8 cellular contexts compared by ENCODE assay signal in genomic region chr10:133309111-133309719, GRCh38. TPM values are rescaled to one million over a fixed set of nuclear protein-coding genes. Genes with fewer than 3 reads are reported as not detected.
DNase-seq lines count a peak whose midpoint lies in the region; TF ChIP-seq lines count a peak whose summit lies in the region.

No MANE protein-coding gene starts in this region.

- no peak overlapping the region for H2BK120ac ChIP-seq in H9 (ENCODE audit: low read depth, low read length, poor library complexity, severe bottlenecking)

- H3F3A ChIP-seq in Loucy (ENCODE audit: low read depth) (no peaks in the 10 kb centered on the region; the same call in 1 of the 2 replicates), SK-N-SH (replicated peaks; ENCODE audit: insufficient read depth) (peaks cover 13% of the 10 kb centered on the region)

- H2BK15ac ChIP-seq in H9 (ENCODE audit: low read depth, low read length) = no peak overlapping the region

- H4K5ac ChIP-seq in H9 (ENCODE audit: insufficient read length, low read depth, low read length) = no peak overlapping the region

- no peak overlapping the region for H2BK20ac ChIP-seq in H9 (ENCODE audit: low read depth, low read length, poor library complexity, severe bottlenecking)

- no peaks in the 10 kb centered on the region for H3K9me3 ChIP-seq in H9 (ENCODE audit: control insufficient read depth, low read depth, low read length)
- H3K9me3 ChIP-seq in Loucy (ENCODE audit: insufficient read depth, low read depth, low read length) = no peaks in the 10 kb centered on the region
- H3K9me3 ChIP-seq in SK-N-SH = no peaks in the 10 kb centered on the region
- peaks cover 2% of the 10 kb centered on the region for H3K9me3 ChIP-seq in thymus (ENCODE audit: control insufficient read depth)

- peak overlapping the region; percentile 79 to 93 for H3K4me3 Mint-ChIP-seq in H9
- H3K4me3 Mint-ChIP-seq in activated naive CD8-positive, alpha-beta T cell treated with anti-CD3 and anti-CD28 coated beads for 36 hours = peak overlapping the region; percentile 77
- peak overlapping the region; percentile 73 for H3K4me3 Mint-ChIP-seq in glutamatergic neuron (ENCODE audit: unreplicated experiment)
- peak overlapping the region; percentile 68 for H3K4me3 Mint-ChIP-seq in osteocyte (ENCODE audit: unreplicated experiment)

- no peaks in the 10 kb centered on the region; a peak in 3 of 5 replicates for H3K9me3 Mint-ChIP-seq in H9
- no peaks in the 10 kb centered on the region for H3K9me3 Mint-ChIP-seq in activated naive CD8-positive, alpha-beta T cell treated with anti-CD3 and anti-CD28 coated beads for 36 hours
- H3K9me3 Mint-ChIP-seq in glutamatergic neuron (ENCODE audit: unreplicated experiment) = peaks cover 9% of the 10 kb centered on the region
- no peaks in the 10 kb centered on the region for H3K9me3 Mint-ChIP-seq in osteocyte (ENCODE audit: unreplicated experiment)

- peaks cover 4 to 34% (median 19%) of the 10 kb centered on the region in 3 experiments for H3K36me3 Mint-ChIP-seq in H9 (ENCODE audit: insufficient read depth in 1 of 3, low read depth in 3 of 3)
- peaks cover 5% of the 10 kb centered on the region for H3K36me3 Mint-ChIP-seq in activated naive CD8-positive, alpha-beta T cell treated with anti-CD3 and anti-CD28 coated beads for 36 hours
- no peaks in the 10 kb centered on the region for H3K36me3 Mint-ChIP-seq in glutamatergic neuron (ENCODE audit: unreplicated experiment)
- H3K36me3 Mint-ChIP-seq in osteocyte (ENCODE audit: unreplicated experiment) = peaks cover 13% of the 10 kb centered on the region

- H3K79me2 ChIP-seq in H9 (ENCODE audit: insufficient read depth, low read length) (peaks cover 7% of the 10 kb centered on the region; the same call in 1 of the 2 replicates), Loucy (ENCODE audit: insufficient read depth, low read length) (peaks cover 41% of the 10 kb centered on the region), SK-N-SH (ENCODE audit: insufficient read depth) (peaks cover 47% of the 10 kb centered on the region)

- H4K20me1 ChIP-seq in H9 (ENCODE audit: control insufficient read depth, insufficient read depth, insufficient read length) (no peaks in the 10 kb centered on the region), Loucy (ENCODE audit: insufficient read depth, low read length, poor library complexity, severe bottlenecking) (peaks cover 11% of the 10 kb centered on the region), SK-N-SH (ENCODE audit: insufficient read depth) (peaks cover 43% of the 10 kb centered on the region)

- peak; percentile 89 for DNase-seq in ELF-1 (ENCODE audit: low read depth, low spot score)
- DNase-seq in H9 = peak; percentile 94
- peak; percentile 99 for DNase-seq in SK-N-SH
- DNase-seq in activated naive CD8-positive, alpha-beta T cell treated with anti-CD3 and anti-CD28 coated beads for 36 hours = peak; percentile 89
- peak; percentile 96 for DNase-seq in glutamatergic neuron
- peak; percentile 97 for DNase-seq in osteocyte (ENCODE audit: extremely low spot score, unreplicated experiment)

- H2BK5ac ChIP-seq in H9 (ENCODE audit: insufficient read length, low read length) = no peak overlapping the region

- TF ChIP-seq CTCF in H9 (conservative IDR thresholded peaks at IDR 0.05) (no peak), Loucy (conservative IDR thresholded peaks at IDR 0.05; ENCODE audit: low read length) (no peak), SK-N-SH (IDR thresholded peaks at IDR 0.05) (no peak), glutamatergic neuron (IDR thresholded peaks at IDR 0.05; ENCODE audit: partially characterized antibody, unreplicated experiment) (no peak), osteocyte (IDR thresholded peaks at IDR 0.05) (no peak)

- H3K27ac ChIP-seq in H9 (ENCODE audit: insufficient read length, low read depth, low read length) (no peak overlapping the region), SK-N-SH (ENCODE audit: low read depth in 2 of 2, low read length in 1 of 2) (peak overlapping the region; percentile 93 to 97), thymus (ENCODE audit: low read depth) (peak overlapping the region; percentile 96)

- H3K36me3 ChIP-seq in Loucy (ENCODE audit: insufficient read depth, low read length) (no peaks in the 10 kb centered on the region), SK-N-SH (replicated peaks in 1 of 2; ENCODE audit: control insufficient read depth in 1 of 2, insufficient read depth in 2 of 2, low read length in 1 of 2) (peaks cover 10 to 26% of the 10 kb centered on the region in 2 experiments), thymus (ENCODE audit: control insufficient read depth, insufficient read depth) (peaks cover 35% of the 10 kb centered on the region)

- no peak for TF ChIP-seq RAD21 in SK-N-SH (IDR thresholded peaks at IDR 0.05; ENCODE audit: low read length)

- H4K91ac ChIP-seq in H9 (ENCODE audit: insufficient read length, low read depth, low read length) = no peak overlapping the region

- CTCF ChIA-PET in SK-N-SH (lab: Yijun Ruan, JAX) = interaction anchor here (4.3 kb wide), 1 partner anchor 20 kb away, joined by 24 read pairs; no protein-coding TSS in a partner anchor

- H3K4me1 Mint-ChIP-seq in H9 (peaks cover 11 to 14% of the 10 kb centered on the region in 2 experiments), glutamatergic neuron (ENCODE audit: low read depth, unreplicated experiment) (peaks cover 16% of the 10 kb centered on the region), osteocyte (ENCODE audit: unreplicated experiment) (peaks cover 17% of the 10 kb centered on the region)
- H3K4me1 Mint-ChIP-seq in activated naive CD8-positive, alpha-beta T cell treated with anti-CD3 and anti-CD28 coated beads for 36 hours = peaks cover 27% of the 10 kb centered on the region

- H3K56ac ChIP-seq in H9 (ENCODE audit: insufficient read length, low read depth, low read length) = no peak overlapping the region

- H3K4me2 ChIP-seq in H9 (ENCODE audit: insufficient read depth, insufficient read length, low read length) = peak overlapping the region; percentile 91
- peak overlapping the region; percentile 91 for H3K4me2 ChIP-seq in Loucy (ENCODE audit: low read depth, low read length, poor library complexity, severe bottlenecking)
- peak overlapping the region; percentile 96 for H3K4me2 ChIP-seq in SK-N-SH

- H3K9ac ChIP-seq in H9 (ENCODE audit: extremely low read depth, insufficient read length, low read length) (no peak overlapping the region), Loucy (ENCODE audit: low read depth, low read length, poor library complexity, severe bottlenecking) (peak overlapping the region; percentile 82), SK-N-SH (peak overlapping the region; percentile 94)

- no peaks in the 10 kb centered on the region for H3K4me1 ChIP-seq in H9 (ENCODE audit: insufficient read depth, low read length)
- H3K4me1 ChIP-seq in Loucy (ENCODE audit: insufficient read depth, low read length, poor library complexity, severe bottlenecking) = peaks cover 17% of the 10 kb centered on the region
- H3K4me1 ChIP-seq in SK-N-SH (ENCODE audit: control insufficient read depth in 1 of 2, insufficient read depth in 2 of 2, low read depth in 1 of 2, low read length in 1 of 2) = peaks cover 8 to 19% of the 10 kb centered on the region in 2 experiments; a peak in 2 of 4 replicates
- H3K4me1 ChIP-seq in thymus (ENCODE audit: control insufficient read depth, insufficient read depth, low read length) = peaks cover 11% of the 10 kb centered on the region

- no peaks in the 10 kb centered on the region; the same call in 1 of the 2 replicates for H3K27me3 Mint-ChIP-seq in H9 (ENCODE audit: low read depth)
- no peaks in the 10 kb centered on the region for H3K27me3 Mint-ChIP-seq in activated naive CD8-positive, alpha-beta T cell treated with anti-CD3 and anti-CD28 coated beads for 36 hours
- peaks cover 13% of the 10 kb centered on the region for H3K27me3 Mint-ChIP-seq in glutamatergic neuron (ENCODE audit: unreplicated experiment)
- no peaks in the 10 kb centered on the region for H3K27me3 Mint-ChIP-seq in osteocyte (ENCODE audit: unreplicated experiment)

- H3K79me1 ChIP-seq in H9 (ENCODE audit: insufficient read depth, low read depth, low read length, poor library complexity, severe bottlenecking) = peaks cover 8% of the 10 kb centered on the region

- H3K27ac Mint-ChIP-seq in H9 (peak overlapping the region in 1 of 3 experiments; percentile 67; a peak in 1 of 7 replicates), glutamatergic neuron (ENCODE audit: unreplicated experiment) (peak overlapping the region; percentile 43), osteocyte (ENCODE audit: unreplicated experiment) (no peak overlapping the region)
- peak overlapping the region; percentile 80 for H3K27ac Mint-ChIP-seq in activated naive CD8-positive, alpha-beta T cell treated with anti-CD3 and anti-CD28 coated beads for 36 hours

- no peak overlapping the region for H2BK12ac ChIP-seq in H9 (ENCODE audit: insufficient read length, low read depth, low read length)

- H3K23me2 ChIP-seq in H9 (ENCODE audit: insufficient read length, low read depth, low read length, poor library complexity, severe bottlenecking) = peaks cover 9% of the 10 kb centered on the region

- peak overlapping the region; percentile 96 for H3K4me3 ChIP-seq in Loucy (ENCODE audit: low read length, poor library complexity, severe bottlenecking)
- H3K4me3 ChIP-seq in SK-N-SH (ENCODE audit: low read depth in 2 of 2, low read length in 1 of 2) = peak overlapping the region; percentile 97 to 98
- H3K4me3 ChIP-seq in thymus (ENCODE audit: low read length) = peak overlapping the region; percentile 95

- peak overlapping the region; percentile 76 for H3K18ac ChIP-seq in H9 (ENCODE audit: insufficient read length, low read depth, low read length)

- H3K23ac ChIP-seq in H9 (ENCODE audit: insufficient read length, low read depth, low read length) = no peak overlapping the region

- H3K27me3 ChIP-seq in H9 (ENCODE audit: insufficient read depth, low read length) (no peaks in the 10 kb centered on the region), Loucy (ENCODE audit: insufficient read depth, low read length, poor library complexity, severe bottlenecking) (no peaks in the 10 kb centered on the region), SK-N-SH (ENCODE audit: insufficient read depth) (no peaks in the 10 kb centered on the region), thymus (ENCODE audit: control insufficient read depth, insufficient read depth) (no peaks in the 10 kb centered on the region)

- H3K14ac ChIP-seq in H9 (ENCODE audit: insufficient read depth, low read length) = peak overlapping the region; percentile 89; the same call in 1 of the 2 replicates

- no peak for TF ChIP-seq EP300 in SK-N-SH (IDR thresholded peaks at IDR 0.05; ENCODE audit: borderline replicate concordance in 1 of 2, low read depth in 1 of 2, low read length in 1 of 2)

- no peak overlapping the region for H4K8ac ChIP-seq in H9 (replicated peaks; ENCODE audit: insufficient read length, low read depth, low read length)

- no peak overlapping the region for H3K4ac ChIP-seq in H9 (ENCODE audit: low read depth, low read length)

- POLR2A ChIA-PET in SK-N-SH (lab: Yijun Ruan, JAX) = no interaction called here

- H3K9me2 ChIP-seq in Loucy (replicated peaks; ENCODE audit: low read depth, low read length) = no peaks in the 10 kb centered on the region
- H3K9me2 ChIP-seq in SK-N-SH = no peaks in the 10 kb centered on the region

- no peak overlapping the region for H3T11ph ChIP-seq in H9 (ENCODE audit: low read length)

- no peak overlapping the region for H2AK5ac ChIP-seq in H9 (ENCODE audit: insufficient read length, low read length)

- WGBS in H9 (ENCODE audit: extremely low coverage, insufficient read length, low lambda C conversion rate) = no CpG with 5 or more reads among the region's 45 CpGs
- WGBS in SK-N-SH (ENCODE audit: low lambda C conversion rate) = 47% methylated on average over 24 of the region's 45 CpGs
- WGBS in thymus = 35% methylated on average over 45 of the region's 45 CpGs

- H2AFZ ChIP-seq in H9 (ENCODE audit: low read length) (no peak overlapping the region), Loucy (ENCODE audit: low read length) (0 out of 2 replicates have a peak overlapping the region, but pooled peaks have one; percentile 78), SK-N-SH (ENCODE audit: low read depth) (peak overlapping the region; percentile 92)

RNA-seq across cellular contexts. Expression of gene ZNF511, which starts 0.5 kb away (rescaled TPM):
- total RNA-seq in H9 (2021) = 83.6 and 89.4 TPM in 2 replicates
- 43.5 and 62.3 TPM in 2 replicates for polyA plus RNA-seq in SK-N-SH (2012; rRNA removed)
- polyA plus RNA-seq in SK-N-SH (2012; cell fraction: cytosol; rRNA removed) = 33.7 and 40.0 TPM in 2 replicates
- 41.9 and 53.5 TPM in 2 replicates for polyA plus RNA-seq in SK-N-SH (2012; cell fraction: nucleus; rRNA removed)
- 10 to 100 TPM; 73.4 to 77.3 TPM for total RNA-seq in activated naive CD8-positive, alpha-beta T cell treated with anti-CD3 and anti-CD28 coated beads for 36 hours
- total RNA-seq in glutamatergic neuron (ENCODE audit: unreplicated experiment) = 24.6 TPM
- total RNA-seq in osteocyte = 35.1 and 39.1 TPM in 2 replicates
- 39.1 TPM for polyA plus RNA-seq in thymus

RNA-seq across cellular contexts. Expression of gene TUBGCP2, which starts 0.5 kb away (rescaled TPM):
- 52.4 and 53.5 TPM in 2 replicates for total RNA-seq in H9 (2021)
- 47.4 and 49.1 TPM in 2 replicates for polyA plus RNA-seq in SK-N-SH (2012; rRNA removed)
- 21.2 and 31.5 TPM in 2 replicates for polyA plus RNA-seq in SK-N-SH (2012; cell fraction: cytosol; rRNA removed)
- polyA plus RNA-seq in SK-N-SH (2012; cell fraction: nucleus; rRNA removed) = 99.3 and 109 TPM in 2 replicates
- total RNA-seq in activated naive CD8-positive, alpha-beta T cell treated with anti-CD3 and anti-CD28 coated beads for 36 hours = 10 to 100 TPM; 53.3 to 57.8 TPM
- total RNA-seq in glutamatergic neuron (ENCODE audit: unreplicated experiment) = 61.4 TPM
- total RNA-seq in osteocyte = 67.2 and 75.2 TPM in 2 replicates
- polyA plus RNA-seq in thymus = 164 TPM

RNA-seq across cellular contexts. Expression of gene CALY, which starts 27.5 kb away (rescaled TPM):
- total RNA-seq in H9 (2021) = 1.9 and 2.9 TPM in 2 replicates
- 3.3 TPM in 2 replicates for polyA plus RNA-seq in SK-N-SH (2012; rRNA removed)
- 1.4 and 3.9 TPM in 2 replicates for polyA plus RNA-seq in SK-N-SH (2012; cell fraction: cytosol; rRNA removed)
- 1.7 and 4.5 TPM in 2 replicates for polyA plus RNA-seq in SK-N-SH (2012; cell fraction: nucleus; rRNA removed)
- total RNA-seq in activated naive CD8-positive, alpha-beta T cell treated with anti-CD3 and anti-CD28 coated beads for 36 hours = not detected
- 19.8 TPM for total RNA-seq in glutamatergic neuron (ENCODE audit: unreplicated experiment)
- 3.5 TPM in 2 replicates for total RNA-seq in osteocyte
- polyA plus RNA-seq in thymus = 0.21 TPM

RNA-seq across cellular contexts. Expression of gene ADAM8, which starts 32.5 kb away (rescaled TPM):
- total RNA-seq in H9 (2021) (4.5 and 5.4 TPM in 2 replicates), glutamatergic neuron (ENCODE audit: unreplicated experiment) (5.4 TPM), osteocyte (2.9 and 6.0 TPM in 2 replicates)
- polyA plus RNA-seq in SK-N-SH (2012; rRNA removed) (1.6 and 1.7 TPM in 2 replicates), thymus (19.2 TPM)
- polyA plus RNA-seq in SK-N-SH (2012; cell fraction: cytosol; rRNA removed) = 0.33 and 0.42 TPM in 2 replicates
- 13.7 and 16.4 TPM in 2 replicates for polyA plus RNA-seq in SK-N-SH (2012; cell fraction: nucleus; rRNA removed)
- 10 to 100 TPM; 34.7 to 41.1 TPM for total RNA-seq in activated naive CD8-positive, alpha-beta T cell treated with anti-CD3 and anti-CD28 coated beads for 36 hours

RNA-seq across cellular contexts. Expression of gene PRAP1, which starts 38.0 kb away (rescaled TPM):
- total RNA-seq in H9 (2021) (0.81 and 1.2 TPM in 2 replicates), glutamatergic neuron (ENCODE audit: unreplicated experiment) (not detected), osteocyte (not detected in 2 replicates)
- polyA plus RNA-seq in SK-N-SH (2012; rRNA removed) (1.9 and 2.3 TPM in 2 replicates), thymus (1.2 TPM)
- 0.72 and 1.1 TPM in 2 replicates for polyA plus RNA-seq in SK-N-SH (2012; cell fraction: cytosol; rRNA removed)
- polyA plus RNA-seq in SK-N-SH (2012; cell fraction: nucleus; rRNA removed) = 0.52 and 0.54 TPM in 2 replicates
- not detected for total RNA-seq in activated naive CD8-positive, alpha-beta T cell treated with anti-CD3 and anti-CD28 coated beads for 36 hours
